ENCODE assay signal across 16 cellular contexts in the genomic region with DNA sequence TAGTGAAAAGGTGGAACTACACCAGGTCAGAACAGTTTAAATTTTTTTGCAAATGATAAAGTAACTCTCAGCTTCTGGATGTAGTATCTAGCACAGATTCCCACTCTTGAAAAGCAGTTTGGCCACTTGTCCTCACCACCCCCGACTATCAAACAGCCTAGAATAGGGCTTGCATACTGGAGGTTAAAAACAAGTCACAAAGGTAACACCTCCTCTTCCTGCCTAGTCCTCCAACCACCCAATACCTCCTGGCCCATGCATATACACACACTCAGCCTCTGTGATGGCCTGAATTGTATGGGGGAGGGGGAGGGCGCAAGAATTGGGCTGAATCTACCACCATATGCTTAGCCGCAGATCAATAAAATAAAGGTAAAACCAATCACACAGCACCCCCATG. TPM values are rescaled to one million over a fixed set of nuclear protein-coding genes. Genes with fewer than 3 reads are reported as not detected.
DNase-seq lines count a peak whose midpoint lies in the region; ATAC-seq, FAIRE-seq and TF ChIP-seq lines count a peak whose summit lies in the region.
"Had no signal": no experiment of that assay in that cellular context is flagged by ENCODE, and none has a peak within 500 bp of the region (broad histone marks: within the 10 kb centered on the region; RNA-seq: fewer than 3 reads in every experiment).

No MANE protein-coding gene starts in this region.

- TF ChIP-seq EP300 in GM12878 (IDR thresholded peaks at IDR 0.05; ENCODE audit: borderline replicate concordance in 1 of 2, control insufficient read depth in 1 of 2, low read depth in 2 of 2, low read length in 2 of 2): no peak
- no peak for TF ChIP-seq EP300 in sigmoid colon (IDR thresholded peaks at IDR 0.05)

- H4K20me1 ChIP-seq in HCT116 (ENCODE audit: insufficient read depth) (no peaks in the 10 kb centered on the region), GM12878 (ENCODE audit: control insufficient read depth, insufficient read depth) (no peaks in the 10 kb centered on the region)

- H3K4me1 ChIP-seq in HCT116 (ENCODE audit: control insufficient read depth in 1 of 2, insufficient read depth in 2 of 2, low read length in 2 of 2) (peaks cover 0 to 44% of the 10 kb centered on the region in 2 experiments; a peak in 3 of 4 replicates), GM12878 (ENCODE audit: control insufficient read depth, insufficient read depth, low read length) (0 out of 2 replicates have a peak, but pooled peaks cover 5% of the 10 kb centered on the region), sigmoid colon (no peaks in the 10 kb centered on the region), A673 (ENCODE audit: insufficient read depth, low read length, poor library complexity, severe bottlenecking) (no peaks in the 10 kb centered on the region)

- CTCF ChIA-PET in HCT116 (lab: Charles Lee) (no interaction called here), GM12878 (lab: Yijun Ruan, JAX) (interaction anchor here (1.0 to 9.0 kb wide), 4 partner anchors 172 to 303 kb away, joined by 3 to 49 read pairs (median 6); no protein-coding TSS in a partner anchor), A673 (lab: Charles Lee) (interaction anchor here (0.6 kb wide), 1 partner anchor 234 kb away, joined by 7 read pairs; no protein-coding TSS in a partner anchor)

- DNase-seq in HCT116 (ENCODE audit: low read depth, low spot score) (no peak), GM12878 (ENCODE audit: low read depth, low spot score) (no peak), kidney tubule cell (ENCODE audit: low spot score) (peak; percentile 55), sigmoid colon (no peak), A673 (ENCODE audit: low spot score) (no peak), HT-29 (ENCODE audit: low spot score) (no peak), GM12891 (ENCODE audit: insufficient read length, low spot score) (no peak)
- DNase-seq: activated naive CD4-positive, alpha-beta T cell; AML-193; DMS153; effector memory CD8-positive, alpha-beta T cell; heart right ventricle; Kasumi-1 had no signal

- TF ChIP-seq RAD21 in HCT116 (IDR thresholded peaks at IDR 0.05; ENCODE audit: low read depth): no peak
- TF ChIP-seq RAD21 in GM12878 (IDR thresholded peaks at IDR 0.05; ENCODE audit: insufficient read depth, low read depth, low read length): no peak

- intact Hi-C loops in HCT116 (cut with micrococcal nuclease): no loop called here
- intact Hi-C loops in GM12878 (cut with micrococcal nuclease; ENCODE audit: unreplicated experiment): loop anchor here (5.0 kb wide), 1 partner anchor 304 kb away; no protein-coding TSS in a partner anchor
- intact Hi-C loops in sigmoid colon (cut with DNase I): loop anchor here (5.0 kb wide), 1 partner anchor 299 kb away; a partner anchor contains a TSS
- intact Hi-C loops in A673 (cut with micrococcal nuclease; ENCODE audit: unreplicated experiment): no loop called here

- POLR2A ChIA-PET in HCT116 (lab: Charles Lee): no interaction called here
- POLR2A ChIA-PET in GM12878 (lab: Charles Lee): no interaction called here
- POLR2A ChIA-PET in A673 (lab: Charles Lee; ENCODE audit: low non-redundant PET): no interaction called here

- SMC1A ChIA-PET in GM12878 (lab: Charles Lee; ENCODE audit: uncharacterized antibody, unreplicated experiment): interaction anchor here (0.5 to 3.5 kb wide), 5 partner anchors 10 to 1155 kb away, joined by 3 to 10 read pairs (median 9); no protein-coding TSS in a partner anchor

- WGBS in GM12878 (ENCODE audit: insufficient coverage, insufficient replicate concordance, low lambda C conversion rate, missing lambda C conversion rate): 81% methylated on average over 3 of the region's 3 CpGs
- 41 to 65% methylated on average over 3 of the region's 3 CpGs for WGBS in sigmoid colon, 2 donors

- H3K4me2 ChIP-seq in HCT116 (ENCODE audit: low read length) (peak overlapping the region; percentile 7; the same call in 1 of the 2 replicates), GM12878 (ENCODE audit: control insufficient read depth, insufficient read depth) (no peak overlapping the region)

- H3K79me2 ChIP-seq in HCT116 (ENCODE audit: insufficient read depth, low read length): peaks cover 12% of the 10 kb centered on the region; the same call in 1 of the 2 replicates
- peaks cover 8% of the 10 kb centered on the region for H3K79me2 ChIP-seq in GM12878 (ENCODE audit: control insufficient read depth, insufficient read depth, low read length)

- ATAC-seq in HCT116 (no peak), GM12878 (peak; percentile 49), HG03354 (IDR thresholded peaks at IDR 0.05; ENCODE audit: poor library complexity, severe bottlenecking, unreplicated experiment) (no peak)
- ATAC-seq: effector memory CD8-positive, alpha-beta T cell; heart right ventricle had no signal

- TF ChIP-seq CTCF in HCT116 (IDR thresholded peaks at IDR 0.05 in 2 of 3, conservative IDR thresholded peaks at IDR 0.05 in 1 of 3; ENCODE audit: borderline replicate concordance in 1 of 3, insufficient read depth in 1 of 3, low read depth in 2 of 3, low read length in 2 of 3) (no peak), GM12878 (IDR thresholded peaks at IDR 0.05 in 2 of 3, conservative IDR thresholded peaks at IDR 0.05 in 1 of 3; ENCODE audit: control insufficient read depth in 2 of 3, extremely low read depth in 1 of 3, insufficient read depth in 1 of 3, low read depth in 3 of 3, low read length in 3 of 3) (no peak), sigmoid colon (IDR thresholded peaks at IDR 0.05) (no peak), A673 (conservative IDR thresholded peaks at IDR 0.05; ENCODE audit: low read depth, low read length) (no peak)

- no peaks in the 10 kb centered on the region for H3K9me3 ChIP-seq in HCT116 (ENCODE audit: control insufficient read depth in 1 of 2, insufficient read depth in 1 of 2, low read depth in 1 of 2, low read length in 2 of 2)
- no peaks in the 10 kb centered on the region for H3K9me3 ChIP-seq in GM12878 (replicated peaks; ENCODE audit: control insufficient read depth, insufficient read depth, low read length)
- no peaks in the 10 kb centered on the region for H3K9me3 ChIP-seq in sigmoid colon
- no peaks in the 10 kb centered on the region for H3K9me3 ChIP-seq in A673 (ENCODE audit: low read depth, low read length, poor library complexity, severe bottlenecking)
- H3K9me3 ChIP-seq: heart right ventricle, psoas muscle, SJSA1 had no signal

- RAD21 ChIA-PET in HCT116 (lab: Charles Lee; ENCODE audit: low non-redundant PET in 1 of 2, low total read pairs in 2 of 2, uncharacterized antibody in 2 of 2, unreplicated experiment in 2 of 2): no interaction called here
- RAD21 ChIA-PET in GM12878 (lab: Charles Lee; ENCODE audit: unreplicated experiment): interaction anchor here (1.2 to 1.5 kb wide), 2 partner anchors 302 to 304 kb away, joined by 3 to 5 read pairs; no protein-coding TSS in a partner anchor

- H3K9me2 ChIP-seq in HCT116 (ENCODE audit: insufficient read depth): no peaks in the 10 kb centered on the region

- H3K27ac ChIP-seq in HCT116 (ENCODE audit: low read depth, low read length): no peak overlapping the region
- H3K27ac ChIP-seq in GM12878 (ENCODE audit: control insufficient read depth, insufficient read depth): no peak overlapping the region
- peak overlapping the region in 3 of 4 donors; percentile 48 to 70 (median 58) for H3K27ac ChIP-seq in sigmoid colon
- no peak overlapping the region for H3K27ac ChIP-seq in A673 (ENCODE audit: low read depth, low read length, poor library complexity, severe bottlenecking)
- H3K27ac ChIP-seq: heart right ventricle, SJSA1 had no signal

- H3K4me3 ChIP-seq in HCT116 (replicated peaks in 1 of 2; ENCODE audit: low read depth in 1 of 2, low read length in 2 of 2): no peak overlapping the region
- no peak overlapping the region for H3K4me3 ChIP-seq in GM12878
- no peak overlapping the region for H3K4me3 ChIP-seq in sigmoid colon
- no peak overlapping the region for H3K4me3 ChIP-seq in A673 (ENCODE audit: low read depth, low read length, poor library complexity, severe bottlenecking)
- H3K4me3 ChIP-seq: heart right ventricle, SJSA1 had no signal

- H3K27me3 ChIP-seq in HCT116 (ENCODE audit: insufficient read depth, low read length) (no peaks in the 10 kb centered on the region), GM12878 (replicated peaks in 1 of 2; ENCODE audit: control insufficient read depth in 2 of 2, insufficient read depth in 2 of 2, low read length in 1 of 2) (no peaks in the 10 kb centered on the region), sigmoid colon (no peaks in the 10 kb centered on the region), A673 (replicated peaks; ENCODE audit: insufficient read depth, low read depth, low read length, poor library complexity) (peaks cover 99% of the 10 kb centered on the region)

- in situ Hi-C loops in GM12878 (cut with MboI): no loop called here

- no peak for TF ChIP-seq POLR2A in HCT116 (IDR thresholded peaks at IDR 0.05; ENCODE audit: borderline replicate concordance, extremely low read depth, insufficient read depth, insufficient read length)
- TF ChIP-seq POLR2A in GM12878 (IDR thresholded peaks at IDR 0.05; ENCODE audit: low read depth, low read length): no peak
- no peak for TF ChIP-seq POLR2A in sigmoid colon (IDR thresholded peaks at IDR 0.05)
- no peak for TF ChIP-seq POLR2A in GM12891 (IDR thresholded peaks at IDR 0.05; ENCODE audit: low read depth, low read length)

- FAIRE-seq in GM12878 (lab: Jason Lieb, UNC): no peak
- no peak for FAIRE-seq in GM12891 (lab: Jason Lieb, UNC)

- no peak overlapping the region for H3K9ac ChIP-seq in HCT116 (ENCODE audit: low read length)
- H3K9ac ChIP-seq in GM12878 (ENCODE audit: control insufficient read depth, insufficient read depth, low read length): no peak overlapping the region

- BruUV-seq in HCT116 (replicated peaks; lab: Mats Ljungman, UMichigan): no TSS peak
- no TSS peak for BruUV-seq in GM12878 (replicated peaks; lab: Mats Ljungman, UMichigan)
- no TSS peak for BruUV-seq in A673 (replicated peaks; lab: Mats Ljungman, UMichigan)

- H2AFZ ChIP-seq in HCT116 (ENCODE audit: low read depth, low read length, poor library complexity, severe bottlenecking): no peak overlapping the region
- H2AFZ ChIP-seq in GM12878 (ENCODE audit: control insufficient read depth, low read depth, low read length): no peak overlapping the region

- H3K36me3 ChIP-seq in HCT116 (ENCODE audit: control insufficient read depth in 1 of 2, insufficient read depth in 2 of 2, low read length in 2 of 2): no peaks in the 10 kb centered on the region
- no peaks in the 10 kb centered on the region; a peak in 1 of 4 replicates for H3K36me3 ChIP-seq in GM12878 (ENCODE audit: control insufficient read depth in 2 of 2, insufficient read depth in 2 of 2, low read length in 1 of 2)
- no peaks in the 10 kb centered on the region for H3K36me3 ChIP-seq in sigmoid colon
- no peaks in the 10 kb centered on the region for H3K36me3 ChIP-seq in A673 (ENCODE audit: insufficient read depth, low read length, poor library complexity, severe bottlenecking)
- H3K36me3 ChIP-seq: heart right ventricle, SJSA1 had no signal

RNA-seq across cellular contexts. Expression of a gene that starts 5.7 kb away (rescaled TPM):
- total RNA-seq in HCT116 (2021; ENCODE audit: unreplicated experiment) (30.7 TPM), GM12878 (2014; rRNA removed) (14.0 and 16.3 TPM in 2 replicates), GM12878 (2014; rRNA removed; fragmentation: Illumina TruSeq; extraction: Trizol) (25.4 and 26.3 TPM in 2 replicates), GM12878 (2021) (24.7 and 25.5 TPM in 2 replicates), sigmoid colon (10 to 100 TPM; 13.0 to 19.3 (median 16.8) TPM), A673 (2021) (0.56 and 1.7 TPM in 2 replicates)
- 8.4 and 10.6 TPM in 2 replicates for polyA plus RNA-seq in HCT116 (2012)
- 27.5 and 32.0 TPM in 2 replicates for total RNA-seq in GM12878 (2013; cell fraction: nucleolus; rRNA removed)
- polyA plus RNA-seq in GM12878 (2011; ENCODE audit: low read depth): 9.7 TPM
- polyA plus RNA-seq in GM12878 (2011; rRNA removed) (15.8 and 25.0 TPM in 2 replicates), GM12878 (2014; fragmentation: Illumina TruSeq; extraction: Trizol) (27.9 and 29.0 TPM in 2 replicates), GM12878 (2014; fragmentation: Nextera tagmentation; extraction: Ambion mirVana) (10 to 100 TPM; 19.9 to 22.2 TPM), GM12878 (2014; rRNA removed) (10.9 and 12.4 TPM in 2 replicates), GM12878 (2016; fragmentation: Nextera tagmentation; extraction: Ambion mirVana) (10 to 100 TPM; 38.4 to 40.6 TPM), sigmoid colon (10 to 100 TPM; 23.1 to 34.2 (median 27.7) TPM)
- polyA plus RNA-seq in GM12878 (2011; cell fraction: cytosol; rRNA removed): 7.9 and 8.0 TPM in 2 replicates
- 5.3 and 7.3 TPM in 2 replicates for polyA plus RNA-seq in GM12878 (2011; cell fraction: nucleus; rRNA removed)
- polyA plus RNA-seq in GM12878 (2012): 16.3 and 18.6 TPM in 2 replicates
- 9.8 and 10.0 TPM in 2 replicates for polyA minus RNA-seq in GM12878 (2011; rRNA and poly(A)+ RNA removed)
- 13.6 and 19.4 TPM in 2 replicates for polyA minus RNA-seq in GM12878 (2011; cell fraction: cytosol; rRNA and poly(A)+ RNA removed)
- 16.3 and 38.4 TPM in 2 replicates for polyA minus RNA-seq in GM12878 (2011; cell fraction: nucleus; rRNA and poly(A)+ RNA removed)
- total RNA-seq in HT-29 (2014; rRNA removed; shearing (Covaris generic)): 12.3 and 16.3 TPM in 2 replicates
- polyA plus RNA-seq in GM12891 (2012; ENCODE audit: low read depth, missing spikeins): 7.1 TPM

Comparison
In these comparisons a context has a peak if more than half of its experiments do, and no peak if none do; other contexts are left out.
1. H3K27ac ChIP-seq: peak in sigmoid colon (3 of 4); none in HCT116 (single experiment), GM12878 (single experiment) and A673 (single experiment).
2. intact Hi-C loops: an anchor here in GM12878 (5.0 kb wide) and sigmoid colon (5.0 kb wide); none called in HCT116 and A673.